In genomic region chr7:158066085-158066484, GRCh38 we compare ENCODE assay signal across 15 cellular contexts.
DNase-seq lines count a peak whose midpoint lies in the region; ATAC-seq, FAIRE-seq and TF ChIP-seq lines count a peak whose summit lies in the region.
"Had no signal": no experiment of that assay in that cellular context is flagged by ENCODE, and none has a peak within 500 bp of the region (broad histone marks: within the 10 kb centered on the region; RNA-seq: fewer than 3 reads in every experiment).

No MANE protein-coding gene starts in this region.

- peak overlapping the region; percentile 21; the same call in 1 of the 2 replicates for H3K4me3 ChIP-seq in HUES64 (ENCODE audit: low read length)
- H3K4me3 ChIP-seq in H1 (ENCODE audit: extremely low read depth in 1 of 4, insufficient read depth in 2 of 4, low read depth in 3 of 4, low read length in 4 of 4), result no peak overlapping the region
- no peak overlapping the region for H3K4me3 ChIP-seq in osteoblast (ENCODE audit: insufficient read depth, low read length)
- H3K4me3 ChIP-seq in upper lobe of right lung, result no peak overlapping the region
- H3K4me3 ChIP-seq: BLaER1 treated with 17β-estradiol and CSF1 and Interleukin-3, amounts not matched to agents 10 nM and 100 nM; GM23248 had no signal

- no peak for FAIRE-seq in H1 (lab: Jason Lieb, UNC)
- FAIRE-seq: HepG2 had no signal

- no peak for TF ChIP-seq RAD21 in H1 (IDR thresholded peaks at IDR 0.05 in 1 of 2, conservative IDR thresholded peaks at IDR 0.05 in 1 of 2; ENCODE audit: low read depth in 2 of 2, low read length in 2 of 2)

- no peak overlapping the region for H3K23ac ChIP-seq in H1 (ENCODE audit: insufficient read length)

- H3K9me3 ChIP-seq in HUES64 (ENCODE audit: insufficient read depth, low read depth, low read length) (peaks cover 92% of the 10 kb centered on the region), H1 (ENCODE audit: insufficient read depth in 2 of 2, low read depth in 1 of 2, low read length in 1 of 2) (peaks cover 33 to 71% of the 10 kb centered on the region in 2 experiments), osteoblast (ENCODE audit: low read depth, low read length) (no peaks in the 10 kb centered on the region), upper lobe of right lung (no peaks in the 10 kb centered on the region)

- H4K20me1 ChIP-seq in H1 (replicated peaks in 1 of 2; ENCODE audit: control insufficient read depth in 1 of 2, insufficient read depth in 2 of 2, low read length in 2 of 2) (no peaks in the 10 kb centered on the region), osteoblast (ENCODE audit: insufficient read depth, low read length) (no peaks in the 10 kb centered on the region)
- H4K20me1 ChIP-seq: BLaER1 treated with 17β-estradiol and CSF1 and Interleukin-3, amounts not matched to agents 10 nM and 100 nM had no signal

- H4K5ac ChIP-seq in H1 (ENCODE audit: insufficient read length, low read depth, low read length), result no peak overlapping the region

- H2AFZ ChIP-seq in H1 (ENCODE audit: low read length) (no peak overlapping the region), osteoblast (ENCODE audit: low read length) (no peak overlapping the region)
- H2AFZ ChIP-seq: GM23248 had no signal

- H3K27ac ChIP-seq in HUES64 (ENCODE audit: low read depth, low read length) (no peak overlapping the region), H1 (ENCODE audit: low read depth, low read length) (no peak overlapping the region), osteoblast (ENCODE audit: low read depth, low read length) (no peak overlapping the region), upper lobe of right lung (no peak overlapping the region)
- H3K27ac ChIP-seq: BLaER1 treated with 17β-estradiol and CSF1 and Interleukin-3, amounts not matched to agents 10 nM and 100 nM; GM23248 had no signal

- no peak for ATAC-seq in upper lobe of right lung
- ATAC-seq in HG03378 (IDR thresholded peaks at IDR 0.05; ENCODE audit: unreplicated experiment), result no peak
- ATAC-seq: HepG2 had no signal

- H3K79me1 ChIP-seq in H1 (ENCODE audit: low read depth, low read length), result no peaks in the 10 kb centered on the region

- H2AK5ac ChIP-seq in H1 (ENCODE audit: low read depth, low read length), result 0 out of 2 replicates have a peak overlapping the region, but pooled peaks have one; percentile 53

- no peak for DNase-seq in H1 (ENCODE audit: low read depth in 1 of 2, low spot score in 2 of 2)
- DNase-seq in osteoblast (ENCODE audit: insufficient read length, low spot score, missing footprints), result peak; percentile 37
- DNase-seq in upper lobe of right lung, result peak; percentile 47
- DNase-seq in activated CD4-positive, alpha-beta T cell treated with anti-CD3 and anti-CD28 coated beads for 48 hours, result no peak
- no peak for DNase-seq in NK-92 (lab: John Stamatoyannopoulos, UW; ENCODE audit: unreplicated experiment)
- DNase-seq: ACHN; CD4-positive, CD25-positive, alpha-beta regulatory T cell; DMS53; GF-D8; GM23248; H7 had no signal

- H3K4me2 ChIP-seq in H1 (ENCODE audit: insufficient read depth in 1 of 2, low read depth in 2 of 2, low read length in 2 of 2) (no peak overlapping the region), osteoblast (ENCODE audit: insufficient read depth, low read length) (no peak overlapping the region)
- H3K4me2 ChIP-seq: BLaER1 treated with 17β-estradiol and CSF1 and Interleukin-3, amounts not matched to agents 10 nM and 100 nM had no signal

- H3K9ac ChIP-seq in HUES64 (ENCODE audit: low read depth, low read length), result no peak overlapping the region
- no peak overlapping the region for H3K9ac ChIP-seq in H1 (replicated peaks in 1 of 4; ENCODE audit: extremely low read depth in 1 of 4, low read depth in 3 of 4, low read length in 3 of 4)
- H3K9ac ChIP-seq: BLaER1 treated with 17β-estradiol and CSF1 and Interleukin-3, amounts not matched to agents 10 nM and 100 nM; GM23248 had no signal

- H3K14ac ChIP-seq in H1 (ENCODE audit: insufficient read length), result no peak overlapping the region

- H3K4me1 ChIP-seq in HUES64 (ENCODE audit: insufficient read depth, low read length) (no peaks in the 10 kb centered on the region), H1 (replicated peaks in 1 of 4; ENCODE audit: control insufficient read depth in 3 of 4, insufficient read depth in 4 of 4, low read length in 3 of 4) (no peaks in the 10 kb centered on the region), osteoblast (ENCODE audit: insufficient read depth, low read length) (no peaks in the 10 kb centered on the region), upper lobe of right lung (no peaks in the 10 kb centered on the region)

- H3K27me3 ChIP-seq in HUES64 (ENCODE audit: insufficient read depth, low read length) (no peaks in the 10 kb centered on the region), H1 (replicated peaks in 1 of 4; ENCODE audit: control insufficient read depth in 3 of 4, extremely low read depth in 1 of 4, insufficient read depth in 3 of 4, low read length in 3 of 4) (no peaks in the 10 kb centered on the region), osteoblast (ENCODE audit: insufficient read depth, low read length) (no peaks in the 10 kb centered on the region), upper lobe of right lung (no peaks in the 10 kb centered on the region)
- H3K27me3 ChIP-seq: BLaER1 treated with 17β-estradiol and CSF1 and Interleukin-3, amounts not matched to agents 10 nM and 100 nM had no signal

- intact Hi-C loops in upper lobe of right lung (cut with DNase I), result no loop called here

- no peak overlapping the region for H2BK12ac ChIP-seq in H1 (ENCODE audit: low read depth, low read length)

- H4K8ac ChIP-seq in H1 (ENCODE audit: extremely low read depth, insufficient read depth, low read length), result no peak overlapping the region

- H3K18ac ChIP-seq in H1 (ENCODE audit: extremely low read depth, low read length), result no peak overlapping the region

- CTCF ChIA-PET in H1 (lab: Charles Lee; ENCODE audit: partially characterized antibody), result no interaction called here

- no peak overlapping the region for H3K4ac ChIP-seq in H1 (replicated peaks; ENCODE audit: insufficient read length, low read depth, low read length)

- no peak overlapping the region for H2BK20ac ChIP-seq in H1 (ENCODE audit: low read length)

- TF ChIP-seq POLR2A in H1 (IDR thresholded peaks at IDR 0.05; ENCODE audit: control extremely low read depth in 1 of 2, low read depth in 2 of 2, low read length in 2 of 2), result no peak

- no peaks in the 10 kb centered on the region for H3K36me3 ChIP-seq in HUES64 (ENCODE audit: insufficient read depth, low read length)
- no peaks in the 10 kb centered on the region for H3K36me3 ChIP-seq in H1 (ENCODE audit: control insufficient read depth in 2 of 4, insufficient read depth in 4 of 4, low read length in 3 of 4)
- H3K36me3 ChIP-seq in osteoblast (ENCODE audit: insufficient read depth, low read length), result no peaks in the 10 kb centered on the region
- H3K36me3 ChIP-seq in upper lobe of right lung, result no peaks in the 10 kb centered on the region
- H3K36me3 ChIP-seq: BLaER1 treated with 17β-estradiol and CSF1 and Interleukin-3, amounts not matched to agents 10 nM and 100 nM had no signal

- POLR2A ChIA-PET in H1 (lab: Charles Lee; ENCODE audit: partially characterized antibody), result no interaction called here

- no peak overlapping the region for H3K56ac ChIP-seq in H1 (replicated peaks; ENCODE audit: insufficient read length, low read depth, low read length)

- H2BK120ac ChIP-seq in H1 (replicated peaks; ENCODE audit: low read depth, low read length), result no peak overlapping the region

- H4K91ac ChIP-seq in H1 (replicated peaks; ENCODE audit: insufficient read length, low read length), result no peak overlapping the region

- H2BK15ac ChIP-seq in H1 (ENCODE audit: low read length), result no peak overlapping the region

- TF ChIP-seq CTCF in H1 (IDR thresholded peaks at IDR 0.05; ENCODE audit: control extremely low read depth in 1 of 3, insufficient read depth in 1 of 3, low read depth in 1 of 3, low read length in 3 of 3), result no peak
- no peak for TF ChIP-seq CTCF in osteoblast (IDR thresholded peaks at IDR 0.05; ENCODE audit: extremely low read depth, low read depth, low read length)
- no peak for TF ChIP-seq CTCF in upper lobe of right lung (IDR thresholded peaks at IDR 0.05)

- WGBS in HUES64, result 83% methylated on average over 4 of the region's 4 CpGs
- 87% methylated on average over 4 of the region's 4 CpGs; no CpG with 5 or more reads in 1 of the 2 experiments for WGBS in H1 (ENCODE audit: extremely low coverage in 1 of 2, insufficient coverage in 1 of 2, insufficient read length in 1 of 2, insufficient replicate concordance in 2 of 2, low coverage in 1 of 2, low lambda C conversion rate in 2 of 2, missing lambda C conversion rate in 1 of 2), 2 experiments

- H3K23me2 ChIP-seq in H1 (ENCODE audit: low read depth, low read length), result no peaks in the 10 kb centered on the region

- H3K79me2 ChIP-seq in H1 (ENCODE audit: control insufficient read depth in 1 of 2, insufficient read depth in 2 of 2, low read length in 2 of 2) (no peaks in the 10 kb centered on the region), osteoblast (ENCODE audit: insufficient read depth, low read length) (no peaks in the 10 kb centered on the region)

- H2BK5ac ChIP-seq in H1 (ENCODE audit: low read depth, low read length), result no peak overlapping the region

- no peak for TF ChIP-seq EP300 in H1 (IDR thresholded peaks at IDR 0.05; ENCODE audit: borderline replicate concordance in 1 of 2, low read depth in 2 of 2, low read length in 2 of 2)

TF ChIP-seq in H1, 55 proteins besides CTCF, POLR2A, EP300 and RAD21 (continues in another document):
- TF ChIP-seq CBX5 (IDR thresholded peaks at IDR 0.05; ENCODE audit: low read depth, low read length), result no peak
- no peak for TF ChIP-seq NANOG (IDR thresholded peaks at IDR 0.05; ENCODE audit: insufficient read depth, low read depth, low read length, poor library complexity, severe bottlenecking)
- TF ChIP-seq KDM1A (IDR thresholded peaks at IDR 0.05; ENCODE audit: borderline replicate concordance, low read length), result no peak
- TF ChIP-seq SP1 (IDR thresholded peaks at IDR 0.05; ENCODE audit: low read depth, low read length), result no peak
- no peak for TF ChIP-seq SP4 (IDR thresholded peaks at IDR 0.05; ENCODE audit: low read length)
- no peak for TF ChIP-seq CEBPB (IDR thresholded peaks at IDR 0.05; ENCODE audit: low read depth, low read length)
- TF ChIP-seq BCL11A (IDR thresholded peaks at IDR 0.05; ENCODE audit: low read depth in 2 of 2, low read length in 2 of 2), result no peak
- no peak for TF ChIP-seq CHD1 (IDR thresholded peaks at IDR 0.05; ENCODE audit: low read depth, low read length)
- no peak for TF ChIP-seq POLR2AphosphoS5 (IDR thresholded peaks at IDR 0.05; ENCODE audit: low read depth, low read length)
- TF ChIP-seq PHF8 (conservative IDR thresholded peaks at IDR 0.05; ENCODE audit: low read depth, low read length), result no peak
- TF ChIP-seq TEAD4 (IDR thresholded peaks at IDR 0.05; ENCODE audit: low read depth, low read length), result no peak
- no peak for TF ChIP-seq FOSL1 (IDR thresholded peaks at IDR 0.05; ENCODE audit: insufficient read depth, low read depth, low read length)
- TF ChIP-seq SIRT6 (IDR thresholded peaks at IDR 0.05; ENCODE audit: low read length), result no peak
- TF ChIP-seq MAX (IDR thresholded peaks at IDR 0.05), result no peak

Comparison
In these comparisons a context has a peak if more than half of its experiments do, and no peak if none do; other contexts are left out.
1. DNase-seq: peak in osteoblast (single experiment) and upper lobe of right lung (single experiment); none in H1 (0 of 2), activated CD4-positive, alpha-beta T cell treated with anti-CD3 and anti-CD28 coated beads for 48 hours (single experiment) and NK-92 (single experiment).